Comparison of ENCODE assay signal across 8 cellular contexts in the genomic region with DNA sequence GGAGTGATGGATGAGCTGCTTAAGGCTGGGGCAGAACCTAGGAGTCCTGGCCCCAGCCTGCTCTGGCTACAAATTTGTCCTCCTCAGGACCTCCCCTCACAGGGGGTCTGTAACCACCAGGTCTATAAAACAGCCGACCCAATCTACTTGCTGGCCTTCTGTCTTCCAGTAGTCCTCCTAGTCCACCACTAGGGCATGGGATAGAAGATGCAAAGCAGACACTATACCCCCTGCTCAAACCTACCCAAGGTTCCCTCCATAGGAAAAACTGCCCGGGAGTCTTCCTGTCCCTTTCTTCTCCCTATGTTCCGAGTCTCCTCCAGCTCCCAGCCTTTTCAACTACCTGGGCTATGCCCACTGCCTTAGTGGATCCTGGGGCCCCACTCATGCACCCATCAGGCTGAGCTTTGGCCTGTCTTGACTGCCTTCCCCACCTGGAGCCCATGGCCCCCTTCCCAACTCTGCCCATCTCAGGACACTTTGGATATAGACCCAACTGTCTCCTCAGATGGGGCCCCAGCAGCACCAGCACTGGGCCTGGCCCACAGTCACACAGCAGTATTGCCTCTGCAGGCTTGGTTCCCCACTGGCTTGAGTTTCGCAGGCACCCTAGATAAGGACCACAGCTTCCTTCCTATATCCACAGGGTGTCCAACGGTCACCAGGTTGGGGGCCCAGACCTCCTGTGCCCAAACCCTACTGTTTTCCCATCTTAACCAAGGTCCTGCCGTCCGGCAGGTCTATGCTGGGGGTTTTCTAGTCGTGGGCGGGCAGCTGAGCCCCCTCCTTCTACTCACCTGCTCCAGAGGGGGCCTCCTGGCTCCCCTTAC. TPM values are rescaled to one million over a fixed set of nuclear protein-coding genes. Genes with fewer than 3 reads are reported as not detected.
DNase-seq lines count a peak whose midpoint lies in the region; ATAC-seq and TF ChIP-seq lines count a peak whose summit lies in the region.

No MANE protein-coding gene starts in this region.

- H3K4me3 Mint-ChIP-seq in activated T-cell treated with anti-CD3 and anti-CD28 coated beads, Interleukin-2, amount 50 U/mL, for 4 hours: peak overlapping the region; percentile 91
- peak overlapping the region; percentile 94 for H3K4me3 Mint-ChIP-seq in activated T-helper 1 cell treated with anti-CD3 and anti-CD28 coated beads, Interleukin-12 subunit alpha, Interleukin-12 subunit beta, Interleukin-2, Interleukin-4 antibody, amounts not matched to agents 30 ng/mL and 10 ng/mL and 1 ng/mL, durations not matched to agents 14 hours and 24 hours and 36 hours
- H3K4me3 Mint-ChIP-seq in immature natural killer cell: peak overlapping the region; percentile 66 to 98 (median 95)

- H3K9me3 Mint-ChIP-seq in activated T-cell treated with anti-CD3 and anti-CD28 coated beads, Interleukin-2, amount 50 U/mL, for 4 hours: no peaks in the 10 kb centered on the region
- H3K9me3 Mint-ChIP-seq in activated T-helper 1 cell treated with anti-CD3 and anti-CD28 coated beads, Interleukin-12 subunit alpha, Interleukin-12 subunit beta, Interleukin-2, Interleukin-4 antibody, amounts not matched to agents 30 ng/mL and 10 ng/mL and 1 ng/mL, durations not matched to agents 14 hours and 24 hours and 36 hours: no peaks in the 10 kb centered on the region
- no peaks in the 10 kb centered on the region for H3K9me3 Mint-ChIP-seq in immature natural killer cell

- H3K4me1 Mint-ChIP-seq in activated T-cell treated with anti-CD3 and anti-CD28 coated beads, Interleukin-2, amount 50 U/mL, for 4 hours (ENCODE audit: low read depth): peaks cover 21% of the 10 kb centered on the region
- H3K4me1 Mint-ChIP-seq in activated T-helper 1 cell treated with anti-CD3 and anti-CD28 coated beads, Interleukin-12 subunit alpha, Interleukin-12 subunit beta, Interleukin-2, Interleukin-4 antibody, amounts not matched to agents 30 ng/mL and 10 ng/mL and 1 ng/mL, durations not matched to agents 14 hours and 24 hours and 36 hours (ENCODE audit: low read depth): peaks cover 15% of the 10 kb centered on the region
- peaks cover 29 to 34% of the 10 kb centered on the region in 2 donors for H3K4me1 Mint-ChIP-seq in immature natural killer cell

- no peak for ATAC-seq in activated T-cell treated with anti-CD3 and anti-CD28 coated beads, Interleukin-2, amount 50 U/mL, for 4 hours
- no peak for ATAC-seq in sciatic nerve
- no peak for ATAC-seq in HG02970 (IDR thresholded peaks at IDR 0.05; ENCODE audit: low FRiP score, unreplicated experiment)

- H3K9me3 ChIP-seq in tibial artery: no peaks in the 10 kb centered on the region

- H3K36me3 ChIP-seq in tibial artery: peaks cover 0 to 9% (median 0%) of the 10 kb centered on the region in 3 donors

- peak in 1 of 2 experiments; percentile 5 for TF ChIP-seq CTCF in tibial artery (IDR thresholded peaks at IDR 0.05)

- intact Hi-C loops in activated T-helper 1 cell treated with anti-CD3 and anti-CD28 coated beads, Interleukin-12 subunit alpha, Interleukin-12 subunit beta, Interleukin-2, Interleukin-4 antibody, amounts not matched to agents 30 ng/mL and 10 ng/mL and 1 ng/mL, durations not matched to agents 14 hours and 24 hours and 36 hours (cut with micrococcal nuclease): loop anchor here (2.0 to 5.0 kb wide), 4 partner anchors 357 to 1901 kb away; a partner anchor contains a TSS
- intact Hi-C loops in tibial artery (cut with DNase I; ENCODE audit: low total_unique reads) (no loop called here), sciatic nerve (cut with DNase I) (no loop called here)

- peak overlapping the region; percentile 90 to 93 for H3K27ac ChIP-seq in tibial artery

- DNase-seq in activated T-cell treated with anti-CD3 and anti-CD28 coated beads, Interleukin-2, amount 50 U/mL, for 4 hours: no peak
- DNase-seq in activated T-cell treated with anti-CD3 and anti-CD28 coated beads, Interleukin-2, amount 50 U/mL, for 1 hour: no peak
- DNase-seq in activated T-helper 1 cell treated with anti-CD3 and anti-CD28 coated beads, Interleukin-12 subunit alpha, Interleukin-12 subunit beta, Interleukin-2, Interleukin-4 antibody, amounts not matched to agents 30 ng/mL and 10 ng/mL and 1 ng/mL, durations not matched to agents 14 hours and 24 hours and 36 hours (ENCODE audit: low spot score): no peak
- DNase-seq in immature natural killer cell (no peak), tibial artery (no peak), sciatic nerve (ENCODE audit: low spot score) (no peak), H4 (ENCODE audit: low spot score) (no peak)

- H3K27me3 ChIP-seq in tibial artery: no peaks in the 10 kb centered on the region

- peaks cover 8 to 40% (median 33%) of the 10 kb centered on the region in 4 donors for H3K4me1 ChIP-seq in tibial artery

- H3K27ac Mint-ChIP-seq in activated T-helper 1 cell treated with anti-CD3 and anti-CD28 coated beads, Interleukin-12 subunit alpha, Interleukin-12 subunit beta, Interleukin-2, Interleukin-4 antibody, amounts not matched to agents 30 ng/mL and 10 ng/mL and 1 ng/mL, durations not matched to agents 14 hours and 24 hours and 36 hours: peak overlapping the region; percentile 95
- H3K27ac Mint-ChIP-seq in immature natural killer cell: peak overlapping the region; percentile 72 to 99 (median 91)

- H3K36me3 Mint-ChIP-seq in activated T-cell treated with anti-CD3 and anti-CD28 coated beads, Interleukin-2, amount 50 U/mL, for 4 hours (ENCODE audit: insufficient read depth): no peaks in the 10 kb centered on the region
- no peaks in the 10 kb centered on the region for H3K36me3 Mint-ChIP-seq in activated T-helper 1 cell treated with anti-CD3 and anti-CD28 coated beads, Interleukin-12 subunit alpha, Interleukin-12 subunit beta, Interleukin-2, Interleukin-4 antibody, amounts not matched to agents 30 ng/mL and 10 ng/mL and 1 ng/mL, durations not matched to agents 14 hours and 24 hours and 36 hours (ENCODE audit: low read depth)
- no peaks in the 10 kb centered on the region for H3K36me3 Mint-ChIP-seq in immature natural killer cell

- H3K4me3 ChIP-seq in tibial artery: peak overlapping the region; percentile 61 to 86

- no peaks in the 10 kb centered on the region for H3K27me3 Mint-ChIP-seq in activated T-cell treated with anti-CD3 and anti-CD28 coated beads, Interleukin-2, amount 50 U/mL, for 4 hours (ENCODE audit: low read depth)
- no peaks in the 10 kb centered on the region for H3K27me3 Mint-ChIP-seq in activated T-helper 1 cell treated with anti-CD3 and anti-CD28 coated beads, Interleukin-12 subunit alpha, Interleukin-12 subunit beta, Interleukin-2, Interleukin-4 antibody, amounts not matched to agents 30 ng/mL and 10 ng/mL and 1 ng/mL, durations not matched to agents 14 hours and 24 hours and 36 hours (ENCODE audit: insufficient read depth)
- H3K27me3 Mint-ChIP-seq in immature natural killer cell (ENCODE audit: low read depth in 3 of 3): peaks cover 0 to 4% (median 0%) of the 10 kb centered on the region in 3 donors

RNA-seq across cellular contexts. Expression of a gene that starts 1.1 kb away (rescaled TPM):
- total RNA-seq in activated T-cell treated with anti-CD3 and anti-CD28 coated beads, Interleukin-2, amount 50 U/mL, for 4 hours: 10 to 100 TPM in 1 of 3 donors, 1 to 10 TPM in 2; 4.9 to 10.3 (median 7.2) TPM
- total RNA-seq in activated T-helper 1 cell treated with anti-CD3 and anti-CD28 coated beads, Interleukin-12 subunit alpha, Interleukin-12 subunit beta, Interleukin-2, Interleukin-4 antibody, amounts not matched to agents 30 ng/mL and 10 ng/mL and 1 ng/mL, durations not matched to agents 14 hours and 24 hours and 36 hours: 7.9 and 8.0 TPM in 2 replicates
- polyA plus RNA-seq in immature natural killer cell: 1 to 10 TPM; 1.5 to 2.4 (median 2.2) TPM
- total RNA-seq in sciatic nerve: 1.5 TPM
- 1.3 and 2.8 TPM in 2 replicates for total RNA-seq in H4 (2014; rRNA removed; shearing (Covaris generic))

RNA-seq across cellular contexts. Expression of a gene that starts 1.1 kb away (rescaled TPM):
- total RNA-seq in activated T-cell treated with anti-CD3 and anti-CD28 coated beads, Interleukin-2, amount 50 U/mL, for 4 hours: 10 to 100 TPM; 17.5 to 21.7 (median 21.1) TPM
- total RNA-seq in activated T-helper 1 cell treated with anti-CD3 and anti-CD28 coated beads, Interleukin-12 subunit alpha, Interleukin-12 subunit beta, Interleukin-2, Interleukin-4 antibody, amounts not matched to agents 30 ng/mL and 10 ng/mL and 1 ng/mL, durations not matched to agents 14 hours and 24 hours and 36 hours: 18.1 and 19.6 TPM in 2 replicates
- polyA plus RNA-seq in immature natural killer cell: 10 to 100 TPM in 2 of 3 donors, 1 to 10 TPM in 1; 4.7 to 13.4 (median 10.5) TPM
- total RNA-seq in sciatic nerve: 20.7 TPM
- 2.4 and 4.6 TPM in 2 replicates for total RNA-seq in H4 (2014; rRNA removed; shearing (Covaris generic))

RNA-seq across cellular contexts. Expression of a gene that starts 5.3 kb away (rescaled TPM):
- under 1 TPM in 2 of 3 donors, not detected in 1; 0.24 to 0.82 TPM for total RNA-seq in activated T-cell treated with anti-CD3 and anti-CD28 coated beads, Interleukin-2, amount 50 U/mL, for 4 hours
- total RNA-seq in activated T-helper 1 cell treated with anti-CD3 and anti-CD28 coated beads, Interleukin-12 subunit alpha, Interleukin-12 subunit beta, Interleukin-2, Interleukin-4 antibody, amounts not matched to agents 30 ng/mL and 10 ng/mL and 1 ng/mL, durations not matched to agents 14 hours and 24 hours and 36 hours: 0.12 and 0.36 TPM in 2 replicates
- polyA plus RNA-seq in immature natural killer cell: under 1 TPM in 2 of 3 donors, not detected in 1; 0.18 to 0.57 TPM
- 19.4 TPM for total RNA-seq in sciatic nerve
- not detected in 2 replicates for total RNA-seq in H4 (2014; rRNA removed; shearing (Covaris generic))

RNA-seq across cellular contexts. Expression of a gene that starts 5.9 kb away (rescaled TPM):
- 100 to 1,000 TPM; 339 to 366 (median 341) TPM for total RNA-seq in activated T-cell treated with anti-CD3 and anti-CD28 coated beads, Interleukin-2, amount 50 U/mL, for 4 hours
- total RNA-seq in activated T-helper 1 cell treated with anti-CD3 and anti-CD28 coated beads, Interleukin-12 subunit alpha, Interleukin-12 subunit beta, Interleukin-2, Interleukin-4 antibody, amounts not matched to agents 30 ng/mL and 10 ng/mL and 1 ng/mL, durations not matched to agents 14 hours and 24 hours and 36 hours: 215 TPM in 2 replicates
- polyA plus RNA-seq in immature natural killer cell: 10 to 100 TPM; 38.0 to 54.3 (median 51.3) TPM
- total RNA-seq in sciatic nerve: 51.2 TPM
- total RNA-seq in H4 (2014; rRNA removed; shearing (Covaris generic)): 57.5 and 60.5 TPM in 2 replicates

RNA-seq across cellular contexts. Expression of a gene that starts 19.2 kb away (rescaled TPM):
- under 1 TPM in 1 of 3 donors, not detected in 2; 0.13 TPM for total RNA-seq in activated T-cell treated with anti-CD3 and anti-CD28 coated beads, Interleukin-2, amount 50 U/mL, for 4 hours
- total RNA-seq in activated T-helper 1 cell treated with anti-CD3 and anti-CD28 coated beads, Interleukin-12 subunit alpha, Interleukin-12 subunit beta, Interleukin-2, Interleukin-4 antibody, amounts not matched to agents 30 ng/mL and 10 ng/mL and 1 ng/mL, durations not matched to agents 14 hours and 24 hours and 36 hours: not detected in 2 replicates
- not detected for polyA plus RNA-seq in immature natural killer cell
- 2.0 TPM for total RNA-seq in sciatic nerve
- not detected in 2 replicates for total RNA-seq in H4 (2014; rRNA removed; shearing (Covaris generic))

Comparison
In these comparisons a context has a peak if more than half of its experiments do, and no peak if none do; other contexts are left out.
1. RNA of a gene that starts 5.3 kb away (total RNA-seq): 19.4 TPM in sciatic nerve (single experiment); 0.12 to 0.36 TPM in activated T-helper 1 cell treated with anti-CD3 and anti-CD28 coated beads, Interleukin-12 subunit alpha, Interleukin-12 subunit beta, Interleukin-2, Interleukin-4 antibody, amounts not matched to agents 30 ng/mL and 10 ng/mL and 1 ng/mL, durations not matched to agents 14 hours and 24 hours and 36 hours, 0.24 to 0.82 TPM in activated T-cell treated with anti-CD3 and anti-CD28 coated beads, Interleukin-2, amount 50 U/mL, for 4 hours and not detected in H4; every median in the first group is over 10 times any median in the second.
2. Peak in every context shown above with its lines, with median percentiles within 50 percentile points of each other: H3K4me3 Mint-ChIP-seq.